In the genomic region with DNA sequence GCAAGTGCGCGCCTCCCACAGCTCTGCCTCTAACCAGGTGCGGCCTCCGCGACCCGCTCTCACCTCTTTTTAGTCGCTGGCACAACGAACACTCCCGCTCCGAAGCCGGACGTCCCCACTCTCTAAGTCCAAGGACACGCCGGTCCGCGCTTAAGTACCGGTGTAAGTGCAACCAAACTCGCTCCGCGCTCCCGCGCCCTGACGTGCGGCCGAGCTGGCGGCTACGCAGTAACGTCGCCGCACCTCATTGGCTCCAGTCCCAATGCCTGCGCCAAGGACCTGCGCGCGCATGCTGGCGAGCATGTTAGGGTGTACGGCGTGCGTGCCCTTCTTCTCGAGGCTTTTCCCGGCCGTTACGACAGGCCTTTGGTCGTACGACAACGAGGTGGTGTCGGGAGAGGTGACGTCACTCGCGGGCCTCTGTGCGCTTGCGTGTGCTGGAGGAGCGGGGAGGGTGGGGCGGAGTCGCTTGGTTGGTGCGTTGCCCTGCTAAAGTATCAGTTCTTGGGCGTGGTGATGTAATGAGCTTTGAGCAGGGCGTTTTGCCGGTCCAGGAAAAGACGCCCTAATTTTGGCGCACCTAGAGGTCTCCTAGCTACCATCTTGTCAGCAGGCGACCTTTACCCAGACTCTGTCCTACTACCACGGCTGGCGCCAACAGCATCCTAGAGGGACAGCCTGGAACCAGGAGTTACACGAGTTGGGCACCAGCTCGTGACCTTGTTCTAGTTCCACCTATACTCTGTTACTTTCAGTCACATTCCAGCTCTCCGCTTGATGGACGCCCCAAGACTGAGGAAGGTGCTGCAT, we compare ENCODE assay signal across 8 cellular contexts. TPM values are rescaled to one million over a fixed set of nuclear protein-coding genes. Genes with fewer than 3 reads are reported as not detected.
DNase-seq lines count a peak whose midpoint lies in the region; ATAC-seq and TF ChIP-seq lines count a peak whose summit lies in the region.

Gene CYCS (minus strand): TSS at position 124 of the 810 bp plus-strand sequence. CDS start 1,141 bp downstream, outside the sequence.

- H3K9me3 ChIP-seq in T-helper 17 cell (ENCODE audit: control insufficient read depth, low read length, poor library complexity, severe bottlenecking) (no peaks in the 10 kb centered on the region), upper lobe of right lung (no peaks in the 10 kb centered on the region)

- H3K4me3 Mint-ChIP-seq in T-helper 17 cell, result peak within 1 kb of the TSS; percentile 99

- peaks cover 29% of the 10 kb centered on the region for H3K36me3 ChIP-seq in upper lobe of right lung

- intact Hi-C loops in left cardiac atrium (cut with DNase I), result no loop called here
- intact Hi-C loops in posterior vena cava (cut with DNase I), result no loop called here
- intact Hi-C loops in upper lobe of right lung (cut with DNase I), result no loop called here

- peak within 1 kb of the TSS; percentile 95 for H3K27ac ChIP-seq in upper lobe of right lung

- TF ChIP-seq CTCF in upper lobe of right lung (IDR thresholded peaks at IDR 0.05), result no peak

- DNase-seq in NCI-H1694 treated with DMSO at 0.1 percent for 48 hours (lab: John Stamatoyannopoulos, UW) (peak; percentile 99), T-helper 17 cell (peak; percentile 99 to 100 (median 99)), amygdala (lab: John Stamatoyannopoulos, UW) (peak; percentile 83 to 100 (median 99)), left cardiac atrium (peak; percentile 100), posterior vena cava (ENCODE audit: low spot score) (peak; percentile 100), upper lobe of right lung (peak; percentile 100)

- H3K4me1 Mint-ChIP-seq in T-helper 17 cell, result peaks cover 23% of the 10 kb centered on the region

- H3K4me1 ChIP-seq in upper lobe of right lung, result peaks cover 7% of the 10 kb centered on the region

- H3K36me3 Mint-ChIP-seq in T-helper 17 cell (ENCODE audit: low read depth), result peaks cover 8% of the 10 kb centered on the region

- H3K27me3 Mint-ChIP-seq in T-helper 17 cell, result no peaks in the 10 kb centered on the region

- peak within 1 kb of the TSS; percentile 86 for H3K4me3 ChIP-seq in upper lobe of right lung

- no peaks in the 10 kb centered on the region for H3K27me3 ChIP-seq in upper lobe of right lung

- TF ChIP-seq POLR2A in GM15510 (IDR thresholded peaks at IDR 0.05; ENCODE audit: borderline replicate concordance, extremely low read depth, insufficient read length), result peak; percentile 99

- H3K27ac Mint-ChIP-seq in T-helper 17 cell, result peak within 1 kb of the TSS; percentile 97

- ATAC-seq in HG02885 (IDR thresholded peaks at IDR 0.05; ENCODE audit: poor library complexity, unreplicated experiment), result peak; percentile 94
- peak; percentile 93 for ATAC-seq in T-helper 17 cell
- peak; percentile 95 to 98 for ATAC-seq in left cardiac atrium
- peak; percentile 98 for ATAC-seq in upper lobe of right lung

RNA-seq across cellular contexts. Expression of gene CYCS, which starts in this region (rescaled TPM):
- total RNA-seq in T-helper 17 cell (100 to 1,000 TPM; 141 to 143 TPM), left cardiac atrium (100 to 1,000 TPM; 568 to 656 TPM), posterior vena cava (10 to 100 TPM; 77.7 to 81.4 TPM), upper lobe of right lung (72.8 TPM)

Comparison
In these comparisons a context has a peak if more than half of its experiments do, and no peak if none do; other contexts are left out.
1. Peak in every context shown above with its lines: DNase-seq, ATAC-seq, H3K4me3 ChIP-seq and H3K27ac ChIP-seq.